9 cellular contexts compared by ENCODE assay signal in genomic region chr9:84759300-84759750, GRCh38.
DNase-seq lines count a peak whose midpoint lies in the region; ATAC-seq and TF ChIP-seq lines count a peak whose summit lies in the region.
"Had no signal": no experiment of that assay in that cellular context is flagged by ENCODE, and none has a peak within 500 bp of the region (broad histone marks: within the 10 kb centered on the region; RNA-seq: fewer than 3 reads in every experiment).

No MANE protein-coding gene starts in this region.

- TF ChIP-seq RAD21 in SK-N-SH (IDR thresholded peaks at IDR 0.05; ENCODE audit: low read length), result no peak

- H3K9me3 ChIP-seq in MM.1S (replicated peaks; ENCODE audit: insufficient read depth, low read length), result no peaks in the 10 kb centered on the region
- peaks cover 11% of the 10 kb centered on the region for H3K9me3 ChIP-seq in endodermal cell (ENCODE audit: control insufficient read depth, low read length)
- no peaks in the 10 kb centered on the region for H3K9me3 ChIP-seq in SK-N-SH

- POLR2A ChIA-PET in SK-N-SH (lab: Yijun Ruan, JAX), result no interaction called here

- H3K9me3 Mint-ChIP-seq in memory B cell, result peaks cover 2% of the 10 kb centered on the region
- H3K9me3 Mint-ChIP-seq in endothelial cell (ENCODE audit: unreplicated experiment), result no peaks in the 10 kb centered on the region
- H3K9me3 Mint-ChIP-seq in endodermal cell, result peaks cover 12% of the 10 kb centered on the region

- H3K27me3 Mint-ChIP-seq in memory B cell (no peaks in the 10 kb centered on the region), endothelial cell (ENCODE audit: unreplicated experiment) (no peaks in the 10 kb centered on the region), endodermal cell (ENCODE audit: insufficient read depth) (no peaks in the 10 kb centered on the region)

- H2AFZ ChIP-seq in MM.1S (ENCODE audit: low read length) (no peak overlapping the region), SK-N-SH (ENCODE audit: low read depth) (no peak overlapping the region)

- H3K27ac ChIP-seq in MM.1S (ENCODE audit: low read length), result no peak overlapping the region; the same call in 1 of the 2 replicates
- H3K27ac ChIP-seq in endodermal cell (ENCODE audit: low read depth, low read length), result no peak overlapping the region
- no peak overlapping the region for H3K27ac ChIP-seq in SK-N-SH (ENCODE audit: low read depth in 2 of 2, low read length in 1 of 2)

- H3F3A ChIP-seq in MM.1S (ENCODE audit: insufficient read depth, low read length) (peaks cover 18% of the 10 kb centered on the region), SK-N-SH (replicated peaks; ENCODE audit: insufficient read depth) (no peaks in the 10 kb centered on the region)

- H3K27ac Mint-ChIP-seq in memory B cell (no peak overlapping the region), endothelial cell (ENCODE audit: unreplicated experiment) (no peak overlapping the region), endodermal cell (no peak overlapping the region)

- H3K27me3 ChIP-seq in MM.1S (replicated peaks; ENCODE audit: insufficient read depth, low read length), result no peaks in the 10 kb centered on the region
- H3K27me3 ChIP-seq in endodermal cell (ENCODE audit: control insufficient read depth, insufficient read depth, low read length, poor library complexity, severe bottlenecking), result no peaks in the 10 kb centered on the region
- H3K27me3 ChIP-seq in SK-N-SH (ENCODE audit: insufficient read depth), result no peaks in the 10 kb centered on the region

- CTCF ChIA-PET in SK-N-SH (lab: Yijun Ruan, JAX), result interaction anchor here (1.5 to 1.6 kb wide), 2 partner anchors 21 kb away, joined by 3 to 5 read pairs; no protein-coding TSS in a partner anchor

- 91 to 96% methylated on average over 2 of the region's 2 CpGs for WGBS in endodermal cell (ENCODE audit: insufficient coverage in 1 of 2, insufficient read length in 1 of 2), 2 experiments
- 70% methylated on average over 2 of the region's 2 CpGs for WGBS in SK-N-SH (ENCODE audit: low lambda C conversion rate)

- DNase-seq in MM.1S, result peak; percentile 57
- no peak for DNase-seq in memory B cell (ENCODE audit: low spot score in 2 of 2)
- DNase-seq in endothelial cell (ENCODE audit: low spot score), result no peak
- no peak for DNase-seq in endodermal cell
- DNase-seq in NCI-H82 (lab: John Stamatoyannopoulos, UW), result no peak
- no peak for DNase-seq in SK-N-SH
- DNase-seq: Karpas-422 had no signal

- H3K4me3 ChIP-seq in MM.1S (ENCODE audit: low read length) (peak overlapping the region; percentile 11), endodermal cell (ENCODE audit: low read length) (no peak overlapping the region), SK-N-SH (ENCODE audit: low read depth in 2 of 2, low read length in 1 of 2) (no peak overlapping the region)

- H3K4me1 ChIP-seq in MM.1S (ENCODE audit: low read length) (peaks cover 31% of the 10 kb centered on the region), endodermal cell (ENCODE audit: control insufficient read depth, insufficient read depth, low read length) (no peaks in the 10 kb centered on the region), SK-N-SH (ENCODE audit: control insufficient read depth in 1 of 2, insufficient read depth in 2 of 2, low read depth in 1 of 2, low read length in 1 of 2) (no peaks in the 10 kb centered on the region)

- H3K4me2 ChIP-seq in MM.1S (ENCODE audit: low read depth, low read length) (peak overlapping the region; percentile 46), SK-N-SH (no peak overlapping the region)

- H3K9ac ChIP-seq in MM.1S (ENCODE audit: low read length), result no peak overlapping the region
- no peak overlapping the region for H3K9ac ChIP-seq in endodermal cell (ENCODE audit: extremely low read depth, low read length, poor library complexity, severe bottlenecking)
- H3K9ac ChIP-seq in SK-N-SH, result no peak overlapping the region

- H4K20me1 ChIP-seq in MM.1S (ENCODE audit: insufficient read depth, low read length) (no peaks in the 10 kb centered on the region), SK-N-SH (ENCODE audit: insufficient read depth) (no peaks in the 10 kb centered on the region)

- peak; percentile 77 for ATAC-seq in GM18907 (IDR thresholded peaks at IDR 0.05; ENCODE audit: unreplicated experiment)
- peak; percentile 79 for ATAC-seq in GM21825 (IDR thresholded peaks at IDR 0.05; ENCODE audit: unreplicated experiment)
- peak; percentile 26 for ATAC-seq in memory B cell (ENCODE audit: low read depth)

- TF ChIP-seq EP300 in SK-N-SH (IDR thresholded peaks at IDR 0.05; ENCODE audit: borderline replicate concordance in 1 of 2, low read depth in 1 of 2, low read length in 1 of 2), result no peak

- H3K4me1 Mint-ChIP-seq in memory B cell (no peaks in the 10 kb centered on the region), endothelial cell (ENCODE audit: unreplicated experiment) (no peaks in the 10 kb centered on the region), endodermal cell (no peaks in the 10 kb centered on the region)

- H3K79me2 ChIP-seq in MM.1S (ENCODE audit: low read length) (no peaks in the 10 kb centered on the region), SK-N-SH (ENCODE audit: insufficient read depth) (no peaks in the 10 kb centered on the region)

- H3K4me3 Mint-ChIP-seq in memory B cell (no peak overlapping the region), endothelial cell (ENCODE audit: unreplicated experiment) (no peak overlapping the region), endodermal cell (no peak overlapping the region)

- no peaks in the 10 kb centered on the region for H3K36me3 Mint-ChIP-seq in memory B cell
- H3K36me3 Mint-ChIP-seq in endothelial cell (ENCODE audit: low read depth, unreplicated experiment), result peaks cover 3% of the 10 kb centered on the region
- no peaks in the 10 kb centered on the region for H3K36me3 Mint-ChIP-seq in endodermal cell (ENCODE audit: low read depth)

- no peaks in the 10 kb centered on the region for H3K9me2 ChIP-seq in MM.1S (replicated peaks; ENCODE audit: insufficient read depth, low read length)
- H3K9me2 ChIP-seq in SK-N-SH, result no peaks in the 10 kb centered on the region

- TF ChIP-seq CTCF in MM.1S (IDR thresholded peaks at IDR 0.05; ENCODE audit: low read length) (no peak), endothelial cell (IDR thresholded peaks at IDR 0.05; ENCODE audit: unreplicated experiment) (no peak), endodermal cell (conservative IDR thresholded peaks at IDR 0.05) (no peak), SK-N-SH (IDR thresholded peaks at IDR 0.05) (no peak)

- H3K36me3 ChIP-seq in MM.1S (replicated peaks; ENCODE audit: insufficient read depth, low read length) (no peaks in the 10 kb centered on the region), endodermal cell (ENCODE audit: control insufficient read depth, insufficient read depth, low read length) (no peaks in the 10 kb centered on the region), SK-N-SH (replicated peaks in 1 of 2; ENCODE audit: control insufficient read depth in 1 of 2, insufficient read depth in 2 of 2, low read length in 1 of 2) (no peaks in the 10 kb centered on the region)

TF ChIP-seq in SK-N-SH, 30 proteins besides CTCF, POLR2A, EP300 and RAD21:
- TF ChIP-seq TEAD4 (IDR thresholded peaks at IDR 0.05; ENCODE audit: borderline replicate concordance, insufficient read depth) (no peak), GATA2 (CRISPR knock-in tag; IDR thresholded peaks at IDR 0.05) (no peak), MXI1 (IDR thresholded peaks at IDR 0.05; ENCODE audit: low read depth, low read length) (no peak), SMC3 (IDR thresholded peaks at IDR 0.05; ENCODE audit: low read depth, low read length) (no peak)

Comparison
In these comparisons a context has a peak if more than half of its experiments do, and no peak if none do; other contexts are left out.
1. ATAC-seq: peak in every context shown above with its lines; median percentile 79 in GM21825; 77 in GM18907; 26 in memory B cell.